5 cellular contexts compared by ENCODE assay signal in the genomic region with DNA sequence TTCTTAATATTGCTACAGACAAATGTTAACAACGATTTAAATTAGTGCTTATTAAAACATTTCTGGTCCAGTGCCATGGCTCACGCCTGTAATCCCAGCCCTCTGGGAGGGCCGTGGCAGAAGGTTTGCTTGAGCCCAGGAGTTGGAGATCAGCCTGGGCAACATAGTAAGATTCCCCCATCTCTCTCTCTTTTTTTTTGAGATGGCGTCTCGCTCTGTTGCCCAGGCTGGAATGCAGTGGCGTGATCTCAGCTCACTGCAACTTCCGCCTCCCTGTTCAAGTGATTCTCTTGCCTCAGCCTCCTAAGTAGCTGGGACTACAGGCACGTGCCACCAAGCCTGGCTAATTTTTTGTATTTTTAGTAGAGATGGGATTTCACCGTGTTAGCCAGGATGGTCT.
DNase-seq lines count a peak whose midpoint lies in the region; ATAC-seq and TF ChIP-seq lines count a peak whose summit lies in the region.
"Not testable (repeated sequence)": the region's sequence is repeated elsewhere in the genome, so short reads cannot be mapped to it uniquely, and the experiment has no call there.

No MANE protein-coding gene starts in this region.

- H3K36me3 Mint-ChIP-seq in nephron progenitor cell (ENCODE audit: low read depth): peaks cover 49% of the 10 kb centered on the region
- peaks cover 100% of the 10 kb centered on the region for H3K36me3 Mint-ChIP-seq in stimulated activated effector memory CD8-positive, alpha-beta T cell treated with anti-CD3 and anti-CD28 coated beads, Interleukin-12 subunit alpha, Interleukin-12 subunit beta, amount 100 ng/mL, for 72 hours

- DNase-seq in ACHN (peak; percentile 29), kidney tubule cell (ENCODE audit: low spot score) (peak; percentile 11)
- DNase-seq in nephron progenitor cell; stimulated activated effector memory CD8-positive, alpha-beta T cell treated with anti-CD3 and anti-CD28 coated beads, Interleukin-12 subunit alpha, Interleukin-12 subunit beta, amount 100 ng/mL, for 72 hours (ENCODE audit: low spot score in 2 of 2): not testable (repeated sequence)

- not testable (repeated sequence) for H3K4me1 Mint-ChIP-seq in nephron progenitor cell; stimulated activated effector memory CD8-positive, alpha-beta T cell treated with anti-CD3 and anti-CD28 coated beads, Interleukin-12 subunit alpha, Interleukin-12 subunit beta, amount 100 ng/mL, for 72 hours

- not testable (repeated sequence) for H3K27me3 Mint-ChIP-seq in nephron progenitor cell (ENCODE audit: low read depth, poor library complexity)

- H3K27ac ChIP-seq in angular gyrus (ENCODE audit: low read depth, low read length): peak overlapping the region; percentile 77

- in situ Hi-C loops in ACHN (cut with HindIII; ENCODE audit: low pct_ligation_motif_present, low pct_unique_long_range_greater_than_20kb, low sequenced_read_pairs): not testable (repeated sequence)

- TF ChIP-seq CTCF in nephron progenitor cell (IDR thresholded peaks at IDR 0.05): not testable (repeated sequence)

- not testable (repeated sequence) for ATAC-seq in stimulated activated effector memory CD8-positive, alpha-beta T cell treated with anti-CD3 and anti-CD28 coated beads, Interleukin-12 subunit alpha, Interleukin-12 subunit beta, amount 100 ng/mL, for 72 hours

- not testable (repeated sequence) for H3K9me3 Mint-ChIP-seq in nephron progenitor cell; stimulated activated effector memory CD8-positive, alpha-beta T cell treated with anti-CD3 and anti-CD28 coated beads, Interleukin-12 subunit alpha, Interleukin-12 subunit beta, amount 100 ng/mL, for 72 hours

- H3K27ac Mint-ChIP-seq in nephron progenitor cell: peak overlapping the region; percentile 57
- peak overlapping the region; percentile 34 for H3K27ac Mint-ChIP-seq in stimulated activated effector memory CD8-positive, alpha-beta T cell treated with anti-CD3 and anti-CD28 coated beads, Interleukin-12 subunit alpha, Interleukin-12 subunit beta, amount 100 ng/mL, for 72 hours

- not testable (repeated sequence) for H3K4me3 Mint-ChIP-seq in nephron progenitor cell; stimulated activated effector memory CD8-positive, alpha-beta T cell treated with anti-CD3 and anti-CD28 coated beads, Interleukin-12 subunit alpha, Interleukin-12 subunit beta, amount 100 ng/mL, for 72 hours
